20 cellular contexts compared by ENCODE assay signal in the genomic region with DNA sequence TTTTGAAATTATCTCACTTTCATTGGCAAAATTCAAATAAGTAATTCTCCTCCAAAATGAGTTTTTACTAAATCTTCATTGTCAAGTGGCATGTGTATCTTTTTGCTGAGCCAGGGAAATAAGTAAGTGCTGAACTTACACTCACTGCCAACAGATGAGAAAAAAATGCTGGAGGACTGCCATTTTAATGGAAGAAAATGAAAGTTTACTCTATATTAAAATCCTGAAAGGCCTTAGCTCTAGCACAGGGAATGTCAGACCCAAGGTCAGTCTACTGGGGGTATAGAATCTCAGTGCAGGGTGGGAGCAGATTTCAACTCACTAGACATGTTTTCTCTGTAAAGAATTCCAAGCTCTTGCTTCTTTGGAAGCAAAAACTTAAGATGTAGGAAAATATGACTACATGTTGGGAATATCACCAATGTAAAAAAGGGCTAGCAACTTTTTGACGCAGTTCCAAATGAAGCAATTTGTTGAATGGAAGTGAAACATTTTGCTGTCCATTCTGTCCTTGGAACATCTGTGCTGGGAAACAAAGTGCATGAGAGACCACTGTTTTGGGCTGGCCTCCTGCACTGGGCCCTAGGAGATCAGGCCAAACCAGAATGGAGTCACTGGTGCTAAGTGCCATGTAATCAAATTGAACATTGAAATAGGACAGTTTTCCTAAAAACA.
"Had no signal": no experiment of that assay in that cellular context is flagged by ENCODE, and none has a peak within 500 bp of the region (broad histone marks: within the 10 kb centered on the region; RNA-seq: fewer than 3 reads in every experiment).

No MANE protein-coding gene starts in this region.

- H3K9me3 Mint-ChIP-seq: activated T-cell treated with anti-CD3 and anti-CD28 coated beads, Interleukin-2, amount 50 U/mL, for 72 hours had no signal

- H3K36me3 Mint-ChIP-seq: activated naive CD4-positive, alpha-beta T cell treated with anti-CD3 and anti-CD28 coated beads, Interleukin-2, amount 50 U/mL, for 72 hours; naive thymus-derived CD4-positive, alpha-beta T cell had no signal

- H3K9ac ChIP-seq: parathyroid adenoma had no signal

- H3K9me3 ChIP-seq: adrenal gland, transverse colon, uterus had no signal

- H3K27ac ChIP-seq: adrenal gland, cardiac muscle cell, dorsolateral prefrontal cortex, parathyroid adenoma, transverse colon, uterus had no signal

- H3K36me3 ChIP-seq: adrenal gland, cardiac muscle cell, transverse colon, uterus had no signal

- H3K4me3 Mint-ChIP-seq: activated T-cell treated with anti-CD3 and anti-CD28 coated beads, Interleukin-2, amount 50 U/mL, for 72 hours; naive thymus-derived CD4-positive, alpha-beta T cell had no signal

- H3K4me1 ChIP-seq: adrenal gland, parathyroid adenoma, transverse colon had no signal

- H3K27ac Mint-ChIP-seq: activated naive CD4-positive, alpha-beta T cell treated with anti-CD3 and anti-CD28 coated beads, Interleukin-2, amount 50 U/mL, for 72 hours; activated T-cell treated with anti-CD3 and anti-CD28 coated beads, Interleukin-2, amount 50 U/mL, for 72 hours; naive thymus-derived CD4-positive, alpha-beta T cell had no signal

- DNase-seq: activated CD4-positive, alpha-beta T cell treated with anti-CD3 and anti-CD28 coated beads, Interleukin-2, amount 50 U/mL, for 4 hours; activated gamma-delta T cell treated with Interleukin-2 at 50 U/mL for 16 hours; activated T-cell treated with anti-CD3 and anti-CD28 coated beads, Interleukin-2, amount 50 U/mL, for 72 hours; adrenal gland; dorsolateral prefrontal cortex; foreskin melanocyte; head of caudate nucleus; mesendoderm; naive thymus-derived CD4-positive, alpha-beta T cell; stimulated activated CD4-positive, alpha-beta T cell treated with anti-CD3 and anti-CD28 coated beads, Interleukin-12 subunit alpha, Interleukin-12 subunit beta, amount 100 ng/mL, for 4 hours; stimulated activated CD4-positive, alpha-beta T cell treated with anti-CD3 and anti-CD28 coated beads, Interleukin-1b, Interleukin-23, amount 100 ng/mL, for 48 hours; stimulated activated CD8-positive, alpha-beta memory T cell treated with anti-CD3 and anti-CD28 coated beads, Interleukin-4, amount 100 ng/mL, for 48 hours; stimulated activated naive CD4-positive, alpha-beta T cell treated with Interleukin-2 at 50 U/mL for 16 hours; substantia nigra; SW 1271; transverse colon; uterus had no signal

- H3K4me1 Mint-ChIP-seq: naive thymus-derived CD4-positive, alpha-beta T cell had no signal

- ATAC-seq: activated naive CD4-positive, alpha-beta T cell treated with anti-CD3 and anti-CD28 coated beads, Interleukin-2, amount 50 U/mL, for 72 hours; activated T-cell treated with anti-CD3 and anti-CD28 coated beads, Interleukin-2, amount 50 U/mL, for 72 hours; naive thymus-derived CD4-positive, alpha-beta T cell had no signal

- H3K4me3 ChIP-seq: adrenal gland, cardiac muscle cell, dorsolateral prefrontal cortex, transverse colon, uterus had no signal

- H3K27me3 ChIP-seq: adrenal gland, cardiac muscle cell, dorsolateral prefrontal cortex, transverse colon, uterus had no signal
